In the genomic region with DNA sequence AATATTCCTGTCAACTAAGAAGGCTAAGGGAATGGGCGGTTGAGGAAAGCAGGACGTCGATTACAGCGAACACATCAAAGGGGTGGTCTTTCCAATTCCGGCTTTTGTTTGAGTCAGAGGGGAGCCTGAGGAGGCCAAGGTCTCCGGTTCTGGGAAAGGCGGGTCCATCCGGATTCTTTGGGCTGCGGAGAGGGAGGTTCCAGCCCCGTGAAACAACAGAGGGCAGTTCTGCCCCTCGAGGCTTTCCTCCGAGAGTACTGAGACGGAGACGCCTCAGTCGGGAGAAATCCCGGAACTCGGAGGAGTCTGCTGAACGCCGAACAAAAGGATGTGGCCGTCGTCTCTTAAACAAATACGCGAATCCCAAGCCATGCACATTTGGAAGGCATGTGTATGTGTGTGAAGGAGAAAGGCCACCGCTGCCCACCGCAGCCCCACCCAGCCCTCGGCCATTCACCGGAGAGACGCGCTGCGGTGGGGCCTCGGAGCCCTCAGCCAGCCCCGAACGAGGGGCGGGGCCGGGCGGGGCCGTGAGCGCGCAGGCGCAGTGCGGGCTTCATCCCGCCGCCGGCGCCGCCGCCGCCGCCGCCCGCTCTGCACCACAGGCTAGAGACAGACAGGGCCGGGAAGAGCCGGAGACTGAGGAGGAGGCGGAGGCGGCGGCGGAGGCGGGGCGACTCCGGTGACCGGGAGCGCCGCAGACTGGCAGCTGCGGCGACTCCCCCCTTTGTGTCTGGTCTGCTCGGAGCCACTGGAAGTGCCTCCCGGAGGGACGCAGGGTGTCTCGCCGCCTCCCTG, we compare ENCODE assay signal across 8 cellular contexts. TPM values are rescaled to one million over a fixed set of nuclear protein-coding genes. Genes with fewer than 3 reads are reported as not detected.
DNase-seq lines count a peak whose midpoint lies in the region; ATAC-seq and TF ChIP-seq lines count a peak whose summit lies in the region.

A gene (plus strand): TSS at position 717 of the 798 bp plus-strand sequence. CDS start 1,148 bp downstream, outside the sequence.

- H3K9me3 ChIP-seq in DND-41 (ENCODE audit: insufficient read depth, low read length, severe bottlenecking) = no peaks in the 10 kb centered on the region
- no peaks in the 10 kb centered on the region for H3K9me3 ChIP-seq in GM23248 (ENCODE audit: low read depth)

- H3K27me3 ChIP-seq in DND-41 (ENCODE audit: insufficient read depth, low read length, poor library complexity) (peaks cover 3% of the 10 kb centered on the region), GM23248 (replicated peaks; ENCODE audit: insufficient read depth) (no peaks in the 10 kb centered on the region)

- H3K27ac ChIP-seq in DND-41 (ENCODE audit: low read length) = peak within 1 kb of the TSS; percentile 75
- peak within 1 kb of the TSS; percentile 100 for H3K27ac ChIP-seq in GM23248

- no peaks in the 10 kb centered on the region for H3K36me3 ChIP-seq in DND-41 (ENCODE audit: insufficient read depth, low read length)
- no peaks in the 10 kb centered on the region for H3K36me3 ChIP-seq in GM23248 (ENCODE audit: low read depth)

- H2AFZ ChIP-seq in DND-41 (ENCODE audit: low read depth, low read length) = peak within 1 kb of the TSS; percentile 81
- peak within 1 kb of the TSS; percentile 93 for H2AFZ ChIP-seq in GM23248

- peak; percentile 81 for ATAC-seq in DND-41 (ENCODE audit: insufficient read depth, low read depth)
- peak; percentile 95 to 96 for ATAC-seq in natural killer cell treated with Interleukin-12 subunit alpha and Interleukin-12 subunit beta and Interleukin-15 and Interleukin-18, amount 100 ng/mL, for 72 hours

- WGBS in GM23248 (ENCODE audit: low coverage in 1 of 2, low lambda C conversion rate in 2 of 2, missing lambda C conversion rate in 2 of 2), 2 experiments = 1 to 3% methylated on average over 33 to 58 of the region's 70 CpGs

- peaks cover 20 to 23% of the 10 kb centered on the region in 2 donors for H3K4me1 Mint-ChIP-seq in natural killer cell treated with Interleukin-12 subunit alpha and Interleukin-12 subunit beta and Interleukin-15 and Interleukin-18, amount 100 ng/mL, for 72 hours (ENCODE audit: low read depth in 2 of 2)

- peak within 1 kb of the TSS; percentile 64 for H3K9ac ChIP-seq in DND-41 (ENCODE audit: low read depth, low read length)
- H3K9ac ChIP-seq in GM23248 = peak within 1 kb of the TSS; percentile 98

- H3K79me2 ChIP-seq in DND-41 (ENCODE audit: insufficient read depth, low read length) = peaks cover 47% of the 10 kb centered on the region
- peaks cover 58% of the 10 kb centered on the region for H3K79me2 ChIP-seq in GM23248 (ENCODE audit: insufficient read depth)

- no peak for TF ChIP-seq CTCF in DND-41 (IDR thresholded peaks at IDR 0.05; ENCODE audit: borderline replicate concordance, extremely low read depth, low read length, poor library complexity, severe bottlenecking)
- no peak for TF ChIP-seq CTCF in fibroblast of pulmonary artery (IDR thresholded peaks at IDR 0.05; ENCODE audit: low read length, missing control alignments)

- H3K4me1 ChIP-seq in DND-41 (ENCODE audit: insufficient read depth, low read length) (peaks cover 41% of the 10 kb centered on the region), GM23248 (ENCODE audit: insufficient read depth) (peaks cover 16% of the 10 kb centered on the region)

- H3K4me3 ChIP-seq in DND-41 (ENCODE audit: low read depth in 1 of 2, low read length in 2 of 2) = peak within 1 kb of the TSS; percentile 63 to 77
- H3K4me3 ChIP-seq in GM23248 = peak within 1 kb of the TSS; percentile 93
- H3K4me3 ChIP-seq in fibroblast of pulmonary artery (replicated peaks; ENCODE audit: low read depth, low read length) = peak within 1 kb of the TSS; percentile 98

- peak within 1 kb of the TSS; percentile 94 for H3K4me3 Mint-ChIP-seq in natural killer cell treated with Interleukin-12 subunit alpha and Interleukin-12 subunit beta and Interleukin-15 and Interleukin-18, amount 100 ng/mL, for 72 hours

- no peaks in the 10 kb centered on the region for H3K9me3 Mint-ChIP-seq in natural killer cell treated with Interleukin-12 subunit alpha and Interleukin-12 subunit beta and Interleukin-15 and Interleukin-18, amount 100 ng/mL, for 72 hours

- H3K4me2 ChIP-seq in DND-41 (ENCODE audit: insufficient read depth, low read length) (peak within 1 kb of the TSS; percentile 95), GM23248 (ENCODE audit: unreplicated experiment) (peak within 1 kb of the TSS; percentile 98)

- H4K20me1 ChIP-seq in DND-41 (ENCODE audit: insufficient read depth, low read length) = peaks cover 7% of the 10 kb centered on the region; the same call in 1 of the 2 replicates
- no peaks in the 10 kb centered on the region; the same call in 1 of the 2 replicates for H4K20me1 ChIP-seq in GM23248 (ENCODE audit: insufficient read depth)

- peak; percentile 88 for DNase-seq in DND-41
- DNase-seq in GM23248 = peak; percentile 93
- peak; percentile 86 to 88 for DNase-seq in Kasumi-1 (lab: John Stamatoyannopoulos, UW)
- DNase-seq in RPMI8226 = peak; percentile 91
- DNase-seq in activated T-helper 9 cell treated with anti-CD3 and anti-CD28 coated beads, Interleukin-2, amount 50 U/mL, for 16 hours (ENCODE audit: low read depth) = peak; percentile 79
- DNase-seq in fibroblast of pulmonary artery (ENCODE audit: low read depth) = peak; percentile 91
- DNase-seq in natural killer cell treated with Interleukin-12 subunit alpha and Interleukin-12 subunit beta and Interleukin-15 and Interleukin-18, amount 100 ng/mL, for 72 hours (ENCODE audit: low spot score) = peak; percentile 90
- peak; percentile 76 for DNase-seq in stimulated activated naive CD4-positive, alpha-beta T cell treated with Interleukin-2 at 50 U/mL for 16 hours (lab: John Stamatoyannopoulos, UW)

- H3K27me3 Mint-ChIP-seq in natural killer cell treated with Interleukin-12 subunit alpha and Interleukin-12 subunit beta and Interleukin-15 and Interleukin-18, amount 100 ng/mL, for 72 hours = no peaks in the 10 kb centered on the region

- H3K36me3 Mint-ChIP-seq in natural killer cell treated with Interleukin-12 subunit alpha and Interleukin-12 subunit beta and Interleukin-15 and Interleukin-18, amount 100 ng/mL, for 72 hours = no peaks in the 10 kb centered on the region

- in situ Hi-C loops in GM23248 (cut with MboI) = no loop called here

- H3K27ac Mint-ChIP-seq in natural killer cell treated with Interleukin-12 subunit alpha and Interleukin-12 subunit beta and Interleukin-15 and Interleukin-18, amount 100 ng/mL, for 72 hours = peak within 1 kb of the TSS; percentile 75 to 86

- H3F3A ChIP-seq in GM23248 (ENCODE audit: insufficient read depth) = peaks cover 43% of the 10 kb centered on the region

- no peaks in the 10 kb centered on the region for H3K9me2 ChIP-seq in GM23248 (ENCODE audit: insufficient read depth)

RNA-seq across cellular contexts. Expression of the gene that starts here (rescaled TPM):
- total RNA-seq in GM23248 (2014; rRNA removed; shearing (Covaris generic)) = 29.7 and 31.3 TPM in 2 replicates
- polyA plus RNA-seq in GM23248 (2016; fragmentation: Nextera tagmentation; extraction: Ambion mirVana) = 17.5 and 17.8 TPM in 2 replicates
- 10 to 100 TPM in 1 of 2 donors, 1 to 10 TPM in 1; 5.9 to 11.9 TPM for total RNA-seq in natural killer cell treated with Interleukin-12 subunit alpha and Interleukin-12 subunit beta and Interleukin-15 and Interleukin-18, amount 100 ng/mL, for 72 hours

Comparison
In these comparisons a context has a peak if more than half of its experiments do, and no peak if none do; other contexts are left out.
1. Peak in every context shown above with its lines: DNase-seq, ATAC-seq, H3K4me3 ChIP-seq and H3K27ac ChIP-seq.